14 cellular contexts compared by ENCODE assay signal in the genomic region with DNA sequence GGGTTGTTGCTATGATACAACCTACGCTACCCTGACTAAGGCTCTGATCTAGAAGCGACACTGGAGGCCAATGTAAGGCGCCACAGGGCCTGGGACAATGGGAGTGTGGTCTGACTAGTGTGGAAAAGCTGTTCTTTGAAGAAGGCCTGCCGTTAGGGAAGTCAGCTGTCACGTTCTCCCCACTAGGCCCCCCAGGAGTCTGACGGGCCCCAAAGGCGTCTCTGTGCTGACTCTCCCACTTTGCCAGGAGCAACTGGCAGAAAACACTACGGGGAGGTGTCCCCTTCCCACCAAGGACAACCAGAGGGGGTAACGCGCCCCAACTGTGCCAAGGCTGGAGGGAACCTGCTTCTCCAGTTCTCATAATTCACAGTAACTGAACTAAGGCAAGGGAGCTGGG. TPM values are rescaled to one million over a fixed set of nuclear protein-coding genes. Genes with fewer than 3 reads are reported as not detected.
"Had no signal": no experiment of that assay in that cellular context is flagged by ENCODE, and none has a peak within 500 bp of the region (broad histone marks: within the 10 kb centered on the region; RNA-seq: fewer than 3 reads in every experiment).

No MANE protein-coding gene starts in this region.

- H3K27ac ChIP-seq: brain microvascular endothelial cell, SJCRH30, thyroid gland had no signal

- H3K4me3 Mint-ChIP-seq: activated T-cell treated with anti-CD3 and anti-CD28 coated beads, Interleukin-2, amount 50 U/mL, for 4 hours had no signal

- H3K4me1 ChIP-seq: SJCRH30, thyroid gland had no signal

- H3K9me3 ChIP-seq: SJCRH30, thyroid gland had no signal

- ATAC-seq: esophagus mucosa had no signal

- H3K9me3 Mint-ChIP-seq: activated T-cell treated with anti-CD3 and anti-CD28 coated beads, Interleukin-2, amount 50 U/mL, for 4 hours had no signal

- H3K27me3 ChIP-seq: brain microvascular endothelial cell, SJCRH30, thyroid gland had no signal

- H3K4me3 ChIP-seq: SJCRH30, thyroid gland had no signal

- FAIRE-seq: endometrium had no signal

- DNase-seq: activated CD4-positive, CD25-positive, alpha-beta regulatory T cell treated with anti-CD3 and anti-CD28 coated beads, Interleukin-2, amount 50 U/mL, for 72 hours; activated gamma-delta T cell treated with Interleukin-2 at 50 U/mL for 16 hours; activated T-cell treated with anti-CD3 and anti-CD28 coated beads, Interleukin-2, amount 50 U/mL, for 4 hours; brain microvascular endothelial cell; hypothalamus; SJCRH30; stimulated activated CD4-positive, alpha-beta T cell treated with anti-CD3 and anti-CD28 coated beads, Interleukin-15, amount 100 ng/mL, for 24 hours; stimulated activated CD4-positive, alpha-beta T cell treated with anti-CD3 and anti-CD28 coated beads, Interleukin-4, amount 100 ng/mL, for 24 hours; SW 1271; T-helper 9 cell; thyroid gland had no signal

RNA-seq across cellular contexts. Expression of a gene that starts 42.6 kb away (rescaled TPM):
- total RNA-seq: esophagus mucosa, fibroblast of villous mesenchyme, SJCRH30 had no signal
